ENCODE assay signal across 8 cellular contexts in genomic region chr11:124800226-124800929, GRCh38. TPM values are rescaled to one million over a fixed set of nuclear protein-coding genes. Genes with fewer than 3 reads are reported as not detected.
DNase-seq lines count a peak whose midpoint lies in the region; ATAC-seq and TF ChIP-seq lines count a peak whose summit lies in the region.

Gene MSANTD2 (minus strand): TSS chr11:124800406. CDS start chr11:124800380, 26 bp downstream.

- H3K4me3 ChIP-seq in brain microvascular endothelial cell (ENCODE audit: low read depth, low read length) (peak within 1 kb of the TSS; percentile 84), iPS-15b (ENCODE audit: low read depth, low read length) (peak within 1 kb of the TSS; percentile 86), skeletal muscle satellite cell (ENCODE audit: low read length) (peak within 1 kb of the TSS; percentile 86)

- peak within 1 kb of the TSS; percentile 83 for H3K4me2 ChIP-seq in skeletal muscle satellite cell (ENCODE audit: low read length)

- in situ Hi-C loops in brain microvascular endothelial cell (cut with HindIII; ENCODE audit: low pct_ligation_motif_present, low sequenced_read_pairs) = no loop called here

- H3K27me3 ChIP-seq in brain microvascular endothelial cell (replicated peaks) (no peaks in the 10 kb centered on the region), iPS-15b (ENCODE audit: control insufficient read depth, insufficient read depth, low read length) (no peaks in the 10 kb centered on the region), skeletal muscle satellite cell (ENCODE audit: control insufficient read depth, insufficient read depth, low read length) (no peaks in the 10 kb centered on the region)

- H3K27ac ChIP-seq in brain microvascular endothelial cell = peak within 1 kb of the TSS; percentile 96

- peaks cover 4% of the 10 kb centered on the region for H3K4me1 ChIP-seq in iPS-15b (ENCODE audit: control insufficient read depth, insufficient read depth, low read length)
- H3K4me1 ChIP-seq in skeletal muscle satellite cell (ENCODE audit: control insufficient read depth, insufficient read depth, low read length) = peaks cover 22% of the 10 kb centered on the region

- TF ChIP-seq CTCF in brain microvascular endothelial cell (IDR thresholded peaks at IDR 0.05; ENCODE audit: low read depth, low read length, missing control alignments) = peak; percentile 18

- H3K9me3 ChIP-seq in iPS-15b (ENCODE audit: control insufficient read depth, insufficient read depth, low read length) (no peaks in the 10 kb centered on the region), skeletal muscle satellite cell (replicated peaks; ENCODE audit: low read length) (no peaks in the 10 kb centered on the region)

- DNase-seq in DMS153 treated with DMSO at 0.1 percent for 48 hours (lab: John Stamatoyannopoulos, UW; ENCODE audit: unreplicated experiment) (peak; percentile 46), DMS153 (lab: John Stamatoyannopoulos, UW) (no peak), NCI-H1694 treated with DMSO at 0.1 percent for 48 hours (lab: John Stamatoyannopoulos, UW) (peak; percentile 24), UCSD-AML1 (lab: John Stamatoyannopoulos, UW; ENCODE audit: unreplicated experiment) (peak; percentile 78), brain microvascular endothelial cell (peak; percentile 59)

- H3K36me3 ChIP-seq in brain microvascular endothelial cell (replicated peaks) (no peaks in the 10 kb centered on the region), iPS-15b (ENCODE audit: control insufficient read depth, insufficient read depth, low read length) (no peaks in the 10 kb centered on the region), skeletal muscle satellite cell (ENCODE audit: insufficient read depth, low read length) (no peaks in the 10 kb centered on the region)

- peak; percentile 92 for ATAC-seq in HG02852 (IDR thresholded peaks at IDR 0.05; ENCODE audit: unreplicated experiment)

- H3K9ac ChIP-seq in iPS-15b (ENCODE audit: low read depth, low read length) = peak within 1 kb of the TSS; percentile 87
- H3K9ac ChIP-seq in skeletal muscle satellite cell (ENCODE audit: low read depth, low read length) = peak within 1 kb of the TSS; percentile 97

RNA-seq across cellular contexts. Expression of gene MSANTD2, which starts in this region (rescaled TPM):
- 8.3 and 9.6 TPM in 2 replicates for total RNA-seq in skeletal muscle satellite cell (2012; rRNA removed)
